ENCODE assay signal across 1 cellular context in the genomic region with DNA sequence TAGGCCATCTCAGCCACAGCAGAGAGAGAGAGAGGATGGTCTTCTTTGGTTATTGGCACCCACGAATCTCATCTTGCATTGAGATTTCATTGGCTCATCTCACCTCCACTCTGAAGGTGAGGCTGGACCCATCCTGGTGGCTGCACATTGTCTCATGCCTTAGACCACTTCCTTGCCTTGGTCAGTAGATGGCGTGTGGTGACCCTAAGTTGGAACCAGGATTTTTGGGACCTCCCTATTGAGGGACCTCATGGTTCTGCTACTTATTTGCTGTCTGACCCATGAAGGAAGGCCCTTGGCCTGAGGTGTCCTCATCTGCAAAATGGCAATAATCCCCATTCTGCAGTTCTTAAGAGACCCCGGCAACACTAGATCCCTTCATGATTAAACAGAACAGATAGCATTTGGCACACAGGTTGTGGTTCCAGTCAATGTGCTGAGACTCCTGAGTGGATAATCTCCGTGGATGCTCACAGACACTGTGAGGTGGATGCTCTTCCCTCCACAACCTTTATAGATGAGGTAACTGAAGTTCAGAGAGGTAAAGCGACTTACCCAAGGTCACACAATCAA.
TF ChIP-seq lines count a peak whose summit lies in the region.

No MANE protein-coding gene starts in this region.

TF ChIP-seq in K562, 482 proteins besides CTCF, POLR2A, EP300 and RAD21 (continued from another document):
- TF ChIP-seq, protein P1, sequence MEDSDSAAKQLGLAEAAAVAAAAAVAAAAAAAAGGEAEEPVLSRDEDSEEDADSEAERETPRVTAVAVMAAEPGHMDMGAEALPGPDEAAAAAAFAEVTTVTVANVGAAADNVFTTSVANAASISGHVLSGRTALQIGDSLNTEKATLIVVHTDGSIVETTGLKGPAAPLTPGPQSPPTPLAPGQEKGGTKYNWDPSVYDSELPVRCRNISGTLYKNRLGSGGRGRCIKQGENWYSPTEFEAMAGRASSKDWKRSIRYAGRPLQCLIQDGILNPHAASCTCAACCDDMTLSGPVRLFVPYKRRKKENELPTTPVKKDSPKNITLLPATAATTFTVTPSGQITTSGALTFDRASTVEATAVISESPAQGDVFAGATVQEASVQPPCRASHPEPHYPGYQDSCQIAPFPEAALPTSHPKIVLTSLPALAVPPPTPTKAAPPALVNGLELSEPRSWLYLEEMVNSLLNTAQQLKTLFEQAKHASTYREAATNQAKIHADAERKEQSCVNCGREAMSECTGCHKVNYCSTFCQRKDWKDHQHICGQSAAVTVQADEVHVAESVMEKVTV (CRISPR knock-in tag; IDR thresholded peaks at IDR 0.05), result peak; percentile 11; the same call in 1 of the 2 replicates
- TF ChIP-seq NELFE (IDR thresholded peaks at IDR 0.05; ENCODE audit: insufficient read depth, insufficient read length), result no peak
- TF ChIP-seq, protein P2, sequence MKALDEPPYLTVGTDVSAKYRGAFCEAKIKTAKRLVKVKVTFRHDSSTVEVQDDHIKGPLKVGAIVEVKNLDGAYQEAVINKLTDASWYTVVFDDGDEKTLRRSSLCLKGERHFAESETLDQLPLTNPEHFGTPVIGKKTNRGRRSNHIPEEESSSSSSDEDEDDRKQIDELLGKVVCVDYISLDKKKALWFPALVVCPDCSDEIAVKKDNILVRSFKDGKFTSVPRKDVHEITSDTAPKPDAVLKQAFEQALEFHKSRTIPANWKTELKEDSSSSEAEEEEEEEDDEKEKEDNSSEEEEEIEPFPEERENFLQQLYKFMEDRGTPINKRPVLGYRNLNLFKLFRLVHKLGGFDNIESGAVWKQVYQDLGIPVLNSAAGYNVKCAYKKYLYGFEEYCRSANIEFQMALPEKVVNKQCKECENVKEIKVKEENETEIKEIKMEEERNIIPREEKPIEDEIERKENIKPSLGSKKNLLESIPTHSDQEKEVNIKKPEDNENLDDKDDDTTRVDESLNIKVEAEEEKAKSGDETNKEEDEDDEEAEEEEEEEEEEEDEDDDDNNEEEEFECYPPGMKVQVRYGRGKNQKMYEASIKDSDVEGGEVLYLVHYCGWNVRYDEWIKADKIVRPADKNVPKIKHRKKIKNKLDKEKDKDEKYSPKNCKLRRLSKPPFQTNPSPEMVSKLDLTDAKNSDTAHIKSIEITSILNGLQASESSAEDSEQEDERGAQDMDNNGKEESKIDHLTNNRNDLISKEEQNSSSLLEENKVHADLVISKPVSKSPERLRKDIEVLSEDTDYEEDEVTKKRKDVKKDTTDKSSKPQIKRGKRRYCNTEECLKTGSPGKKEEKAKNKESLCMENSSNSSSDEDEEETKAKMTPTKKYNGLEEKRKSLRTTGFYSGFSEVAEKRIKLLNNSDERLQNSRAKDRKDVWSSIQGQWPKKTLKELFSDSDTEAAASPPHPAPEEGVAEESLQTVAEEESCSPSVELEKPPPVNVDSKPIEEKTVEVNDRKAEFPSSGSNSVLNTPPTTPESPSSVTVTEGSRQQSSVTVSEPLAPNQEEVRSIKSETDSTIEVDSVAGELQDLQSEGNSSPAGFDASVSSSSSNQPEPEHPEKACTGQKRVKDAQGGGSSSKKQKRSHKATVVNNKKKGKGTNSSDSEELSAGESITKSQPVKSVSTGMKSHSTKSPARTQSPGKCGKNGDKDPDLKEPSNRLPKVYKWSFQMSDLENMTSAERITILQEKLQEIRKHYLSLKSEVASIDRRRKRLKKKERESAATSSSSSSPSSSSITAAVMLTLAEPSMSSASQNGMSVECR (CRISPR knock-in tag; IDR thresholded peaks at IDR 0.05), result no peak
- TF ChIP-seq BHLHE40 (IDR thresholded peaks at IDR 0.05; ENCODE audit: low read length), result no peak
- TF ChIP-seq, protein P3, sequence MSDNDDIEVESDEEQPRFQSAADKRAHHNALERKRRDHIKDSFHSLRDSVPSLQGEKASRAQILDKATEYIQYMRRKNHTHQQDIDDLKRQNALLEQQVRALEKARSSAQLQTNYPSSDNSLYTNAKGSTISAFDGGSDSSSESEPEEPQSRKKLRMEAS (CRISPR knock-in tag; IDR thresholded peaks at IDR 0.05), result 0 out of 2 replicates have a peak, but pooled peaks have one; percentile 11
- TF ChIP-seq SMC3 (conservative IDR thresholded peaks at IDR 0.05; ENCODE audit: insufficient read depth, low read depth, low read length), result peak; percentile 76
- TF ChIP-seq SRF (CRISPR knock-in tag; IDR thresholded peaks at IDR 0.05), result peak in 1 of 2 experiments; percentile 77; a peak in 1 of 4 replicates
- TF ChIP-seq RHOXF2B (CRISPR knock-in tag; conservative IDR thresholded peaks at IDR 0.05), result no peak
- TF ChIP-seq PHTF2 (CRISPR knock-in tag; IDR thresholded peaks at IDR 0.05), result no peak
- TF ChIP-seq RFX7 (CRISPR knock-in tag; IDR thresholded peaks at IDR 0.05), result no peak
- TF ChIP-seq ZNF444 (CRISPR knock-in tag; IDR thresholded peaks at IDR 0.05), result no peak
- TF ChIP-seq RCOR1 (IDR thresholded peaks at IDR 0.05; ENCODE audit: borderline replicate concordance in 1 of 2, low read depth in 2 of 2, low read length in 2 of 2), result no peak
- TF ChIP-seq, protein P4, sequence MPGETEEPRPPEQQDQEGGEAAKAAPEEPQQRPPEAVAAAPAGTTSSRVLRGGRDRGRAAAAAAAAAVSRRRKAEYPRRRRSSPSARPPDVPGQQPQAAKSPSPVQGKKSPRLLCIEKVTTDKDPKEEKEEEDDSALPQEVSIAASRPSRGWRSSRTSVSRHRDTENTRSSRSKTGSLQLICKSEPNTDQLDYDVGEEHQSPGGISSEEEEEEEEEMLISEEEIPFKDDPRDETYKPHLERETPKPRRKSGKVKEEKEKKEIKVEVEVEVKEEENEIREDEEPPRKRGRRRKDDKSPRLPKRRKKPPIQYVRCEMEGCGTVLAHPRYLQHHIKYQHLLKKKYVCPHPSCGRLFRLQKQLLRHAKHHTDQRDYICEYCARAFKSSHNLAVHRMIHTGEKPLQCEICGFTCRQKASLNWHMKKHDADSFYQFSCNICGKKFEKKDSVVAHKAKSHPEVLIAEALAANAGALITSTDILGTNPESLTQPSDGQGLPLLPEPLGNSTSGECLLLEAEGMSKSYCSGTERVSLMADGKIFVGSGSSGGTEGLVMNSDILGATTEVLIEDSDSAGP (CRISPR knock-in tag; IDR thresholded peaks at IDR 0.05), result no peak
- no peak for TF ChIP-seq XRCC5 (IDR thresholded peaks at IDR 0.05; ENCODE audit: low read depth, low read length)
